ENCODE assay signal across 1 cellular context in the genomic region with DNA sequence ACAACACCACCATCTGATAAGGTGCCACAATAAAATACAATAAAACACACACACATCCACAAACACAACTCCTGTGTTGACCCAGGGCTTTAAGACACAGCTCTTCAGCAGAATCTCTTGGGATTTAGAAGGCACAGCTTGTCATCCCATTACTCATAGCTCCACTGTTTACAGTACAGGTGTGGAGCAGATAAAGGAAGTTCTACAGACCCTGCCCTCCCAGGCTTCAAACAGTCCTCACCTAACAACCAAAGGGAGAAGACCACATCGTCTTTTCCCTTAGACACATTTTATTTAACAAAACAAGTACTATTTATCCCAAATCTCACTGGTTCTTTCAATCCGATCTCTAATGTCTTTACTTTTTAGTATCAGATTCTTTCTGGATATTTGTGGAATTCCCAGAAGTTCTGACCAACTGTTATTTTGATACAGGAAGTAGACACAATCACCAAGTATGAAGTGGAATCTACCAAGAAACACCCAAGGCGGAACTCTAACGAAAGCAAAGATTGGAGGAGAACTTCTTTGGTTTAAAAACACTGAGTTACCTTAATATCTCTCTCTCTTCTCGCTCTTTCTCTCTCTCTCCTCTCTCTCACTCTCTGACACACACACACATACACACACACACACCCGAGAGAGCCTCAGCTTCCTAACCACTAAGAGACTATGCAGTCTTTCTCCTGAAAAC.
A peak's percentile ranks its signal among the peaks of the same experiment; 100 is the strongest.
TF ChIP-seq lines count a peak whose summit lies in the region.

No MANE protein-coding gene starts in this region.

TF ChIP-seq in HepG2, 621 proteins besides CTCF, POLR2A, EP300 and RAD21 (continues in another document):
- TF ChIP-seq, protein P1, sequence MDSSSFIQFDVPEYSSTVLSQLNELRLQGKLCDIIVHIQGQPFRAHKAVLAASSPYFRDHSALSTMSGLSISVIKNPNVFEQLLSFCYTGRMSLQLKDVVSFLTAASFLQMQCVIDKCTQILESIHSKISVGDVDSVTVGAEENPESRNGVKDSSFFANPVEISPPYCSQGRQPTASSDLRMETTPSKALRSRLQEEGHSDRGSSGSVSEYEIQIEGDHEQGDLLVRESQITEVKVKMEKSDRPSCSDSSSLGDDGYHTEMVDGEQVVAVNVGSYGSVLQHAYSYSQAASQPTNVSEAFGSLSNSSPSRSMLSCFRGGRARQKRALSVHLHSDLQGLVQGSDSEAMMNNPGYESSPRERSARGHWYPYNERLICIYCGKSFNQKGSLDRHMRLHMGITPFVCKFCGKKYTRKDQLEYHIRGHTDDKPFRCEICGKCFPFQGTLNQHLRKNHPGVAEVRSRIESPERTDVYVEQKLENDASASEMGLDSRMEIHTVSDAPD (CRISPR knock-in tag; IDR thresholded peaks at IDR 0.05) = no peak
- TF ChIP-seq SKI (IDR thresholded peaks at IDR 0.05; ENCODE audit: partially characterized antibody) = no peak
- no peak for TF ChIP-seq HMG20A (CRISPR knock-in tag; IDR thresholded peaks at IDR 0.05; ENCODE audit: borderline replicate concordance)
- no peak for TF ChIP-seq ZNF564 (CRISPR knock-in tag; IDR thresholded peaks at IDR 0.05)
- no peak for TF ChIP-seq SCMH1 (CRISPR knock-in tag; IDR thresholded peaks at IDR 0.05; ENCODE audit: borderline replicate concordance)
- TF ChIP-seq ZNF382 (CRISPR knock-in tag; IDR thresholded peaks at IDR 0.05; ENCODE audit: borderline replicate concordance) = no peak
- no peak for TF ChIP-seq STAG1 (CRISPR knock-in tag; IDR thresholded peaks at IDR 0.05)
- TF ChIP-seq ZNF563 (CRISPR knock-in tag; IDR thresholded peaks at IDR 0.05) = no peak
- TF ChIP-seq ELF3 (CRISPR knock-in tag; IDR thresholded peaks at IDR 0.05) = peak; percentile 69; the same call in 1 of the 2 replicates
- TF ChIP-seq MED13 (CRISPR knock-in tag; IDR thresholded peaks at IDR 0.05) = no peak
- TF ChIP-seq ZBTB20 (CRISPR knock-in tag; IDR thresholded peaks at IDR 0.05; ENCODE audit: borderline replicate concordance, low read depth) = no peak
- no peak for TF ChIP-seq CC2D1A (CRISPR knock-in tag; IDR thresholded peaks at IDR 0.05)
- TF ChIP-seq, protein P2, sequence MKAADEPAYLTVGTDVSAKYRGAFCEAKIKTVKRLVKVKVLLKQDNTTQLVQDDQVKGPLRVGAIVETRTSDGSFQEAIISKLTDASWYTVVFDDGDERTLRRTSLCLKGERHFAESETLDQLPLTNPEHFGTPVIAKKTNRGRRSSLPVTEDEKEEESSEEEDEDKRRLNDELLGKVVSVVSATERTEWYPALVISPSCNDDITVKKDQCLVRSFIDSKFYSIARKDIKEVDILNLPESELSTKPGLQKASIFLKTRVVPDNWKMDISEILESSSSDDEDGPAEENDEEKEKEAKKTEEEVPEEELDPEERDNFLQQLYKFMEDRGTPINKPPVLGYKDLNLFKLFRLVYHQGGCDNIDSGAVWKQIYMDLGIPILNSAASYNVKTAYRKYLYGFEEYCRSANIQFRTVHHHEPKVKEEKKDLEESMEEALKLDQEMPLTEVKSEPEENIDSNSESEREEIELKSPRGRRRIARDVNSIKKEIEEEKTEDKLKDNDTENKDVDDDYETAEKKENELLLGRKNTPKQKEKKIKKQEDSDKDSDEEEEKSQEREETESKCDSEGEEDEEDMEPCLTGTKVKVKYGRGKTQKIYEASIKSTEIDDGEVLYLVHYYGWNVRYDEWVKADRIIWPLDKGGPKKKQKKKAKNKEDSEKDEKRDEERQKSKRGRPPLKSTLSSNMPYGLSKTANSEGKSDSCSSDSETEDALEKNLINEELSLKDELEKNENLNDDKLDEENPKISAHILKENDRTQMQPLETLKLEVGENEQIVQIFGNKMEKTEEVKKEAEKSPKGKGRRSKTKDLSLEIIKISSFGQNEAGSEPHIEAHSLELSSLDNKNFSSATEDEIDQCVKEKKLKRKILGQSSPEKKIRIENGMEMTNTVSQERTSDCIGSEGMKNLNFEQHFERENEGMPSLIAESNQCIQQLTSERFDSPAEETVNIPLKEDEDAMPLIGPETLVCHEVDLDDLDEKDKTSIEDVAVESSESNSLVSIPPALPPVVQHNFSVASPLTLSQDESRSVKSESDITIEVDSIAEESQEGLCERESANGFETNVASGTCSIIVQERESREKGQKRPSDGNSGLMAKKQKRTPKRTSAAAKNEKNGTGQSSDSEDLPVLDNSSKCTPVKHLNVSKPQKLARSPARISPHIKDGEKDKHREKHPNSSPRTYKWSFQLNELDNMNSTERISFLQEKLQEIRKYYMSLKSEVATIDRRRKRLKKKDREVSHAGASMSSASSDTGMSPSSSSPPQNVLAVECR (CRISPR knock-in tag; IDR thresholded peaks at IDR 0.05; ENCODE audit: borderline replicate concordance) = no peak
- peak; percentile 43; the same call in 1 of the 2 replicates for TF ChIP-seq GATAD2A (CRISPR knock-in tag; IDR thresholded peaks at IDR 0.05)
- no peak for TF ChIP-seq HNRNPUL1 (IDR thresholded peaks at IDR 0.05; ENCODE audit: low read depth, low read length)
- no peak for TF ChIP-seq ATF7-NPFF (CRISPR knock-in tag; IDR thresholded peaks at IDR 0.05; ENCODE audit: low read depth)
- TF ChIP-seq NCOA2 (CRISPR knock-in tag; IDR thresholded peaks at IDR 0.05) = no peak
- TF ChIP-seq SRY (CRISPR knock-in tag; IDR thresholded peaks at IDR 0.05) = no peak
- no peak for TF ChIP-seq ARNT2 (CRISPR knock-in tag; IDR thresholded peaks at IDR 0.05; ENCODE audit: low read depth)
- TF ChIP-seq, protein P3, sequence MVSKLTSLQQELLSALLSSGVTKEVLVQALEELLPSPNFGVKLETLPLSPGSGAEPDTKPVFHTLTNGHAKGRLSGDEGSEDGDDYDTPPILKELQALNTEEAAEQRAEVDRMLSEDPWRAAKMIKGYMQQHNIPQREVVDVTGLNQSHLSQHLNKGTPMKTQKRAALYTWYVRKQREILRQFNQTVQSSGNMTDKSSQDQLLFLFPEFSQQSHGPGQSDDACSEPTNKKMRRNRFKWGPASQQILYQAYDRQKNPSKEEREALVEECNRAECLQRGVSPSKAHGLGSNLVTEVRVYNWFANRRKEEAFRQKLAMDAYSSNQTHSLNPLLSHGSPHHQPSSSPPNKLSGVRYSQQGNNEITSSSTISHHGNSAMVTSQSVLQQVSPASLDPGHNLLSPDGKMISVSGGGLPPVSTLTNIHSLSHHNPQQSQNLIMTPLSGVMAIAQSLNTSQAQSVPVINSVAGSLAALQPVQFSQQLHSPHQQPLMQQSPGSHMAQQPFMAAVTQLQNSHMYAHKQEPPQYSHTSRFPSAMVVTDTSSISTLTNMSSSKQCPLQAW (CRISPR knock-in tag; IDR thresholded peaks at IDR 0.05) = no peak
- TF ChIP-seq, protein P4, sequence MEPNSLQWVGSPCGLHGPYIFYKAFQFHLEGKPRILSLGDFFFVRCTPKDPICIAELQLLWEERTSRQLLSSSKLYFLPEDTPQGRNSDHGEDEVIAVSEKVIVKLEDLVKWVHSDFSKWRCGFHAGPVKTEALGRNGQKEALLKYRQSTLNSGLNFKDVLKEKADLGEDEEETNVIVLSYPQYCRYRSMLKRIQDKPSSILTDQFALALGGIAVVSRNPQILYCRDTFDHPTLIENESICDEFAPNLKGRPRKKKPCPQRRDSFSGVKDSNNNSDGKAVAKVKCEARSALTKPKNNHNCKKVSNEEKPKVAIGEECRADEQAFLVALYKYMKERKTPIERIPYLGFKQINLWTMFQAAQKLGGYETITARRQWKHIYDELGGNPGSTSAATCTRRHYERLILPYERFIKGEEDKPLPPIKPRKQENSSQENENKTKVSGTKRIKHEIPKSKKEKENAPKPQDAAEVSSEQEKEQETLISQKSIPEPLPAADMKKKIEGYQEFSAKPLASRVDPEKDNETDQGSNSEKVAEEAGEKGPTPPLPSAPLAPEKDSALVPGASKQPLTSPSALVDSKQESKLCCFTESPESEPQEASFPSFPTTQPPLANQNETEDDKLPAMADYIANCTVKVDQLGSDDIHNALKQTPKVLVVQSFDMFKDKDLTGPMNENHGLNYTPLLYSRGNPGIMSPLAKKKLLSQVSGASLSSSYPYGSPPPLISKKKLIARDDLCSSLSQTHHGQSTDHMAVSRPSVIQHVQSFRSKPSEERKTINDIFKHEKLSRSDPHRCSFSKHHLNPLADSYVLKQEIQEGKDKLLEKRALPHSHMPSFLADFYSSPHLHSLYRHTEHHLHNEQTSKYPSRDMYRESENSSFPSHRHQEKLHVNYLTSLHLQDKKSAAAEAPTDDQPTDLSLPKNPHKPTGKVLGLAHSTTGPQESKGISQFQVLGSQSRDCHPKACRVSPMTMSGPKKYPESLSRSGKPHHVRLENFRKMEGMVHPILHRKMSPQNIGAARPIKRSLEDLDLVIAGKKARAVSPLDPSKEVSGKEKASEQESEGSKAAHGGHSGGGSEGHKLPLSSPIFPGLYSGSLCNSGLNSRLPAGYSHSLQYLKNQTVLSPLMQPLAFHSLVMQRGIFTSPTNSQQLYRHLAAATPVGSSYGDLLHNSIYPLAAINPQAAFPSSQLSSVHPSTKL (CRISPR knock-in tag; IDR thresholded peaks at IDR 0.05) = peak; percentile 27; the same call in 1 of the 2 replicates
- TF ChIP-seq, protein P5, sequence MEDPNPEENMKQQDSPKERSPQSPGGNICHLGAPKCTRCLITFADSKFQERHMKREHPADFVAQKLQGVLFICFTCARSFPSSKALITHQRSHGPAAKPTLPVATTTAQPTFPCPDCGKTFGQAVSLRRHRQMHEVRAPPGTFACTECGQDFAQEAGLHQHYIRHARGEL (CRISPR knock-in tag; IDR thresholded peaks at IDR 0.05) = no peak
- TF ChIP-seq ZNF605 (CRISPR knock-in tag; IDR thresholded peaks at IDR 0.05) = no peak
- TF ChIP-seq, protein P6, sequence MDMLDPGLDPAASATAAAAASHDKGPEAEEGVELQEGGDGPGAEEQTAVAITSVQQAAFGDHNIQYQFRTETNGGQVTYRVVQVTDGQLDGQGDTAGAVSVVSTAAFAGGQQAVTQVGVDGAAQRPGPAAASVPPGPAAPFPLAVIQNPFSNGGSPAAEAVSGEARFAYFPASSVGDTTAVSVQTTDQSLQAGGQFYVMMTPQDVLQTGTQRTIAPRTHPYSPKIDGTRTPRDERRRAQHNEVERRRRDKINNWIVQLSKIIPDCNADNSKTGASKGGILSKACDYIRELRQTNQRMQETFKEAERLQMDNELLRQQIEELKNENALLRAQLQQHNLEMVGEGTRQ (IDR thresholded peaks at IDR 0.05; ENCODE audit: low read depth, low read length) = no peak
- TF ChIP-seq, protein P6 (CRISPR knock-in tag; IDR thresholded peaks at IDR 0.05; ENCODE audit: borderline replicate concordance) = no peak
- no peak for TF ChIP-seq KDM3A (CRISPR knock-in tag; IDR thresholded peaks at IDR 0.05; ENCODE audit: low read depth)
- TF ChIP-seq TEAD2 (CRISPR knock-in tag; IDR thresholded peaks at IDR 0.05) = no peak
- no peak for TF ChIP-seq CCAR2 (optimal IDR thresholded peaks at IDR 0.05; ENCODE audit: low read depth, low read length)
- no peak for TF ChIP-seq ZSCAN21 (CRISPR knock-in tag; IDR thresholded peaks at IDR 0.05; ENCODE audit: borderline replicate concordance)
- TF ChIP-seq, protein P7, sequence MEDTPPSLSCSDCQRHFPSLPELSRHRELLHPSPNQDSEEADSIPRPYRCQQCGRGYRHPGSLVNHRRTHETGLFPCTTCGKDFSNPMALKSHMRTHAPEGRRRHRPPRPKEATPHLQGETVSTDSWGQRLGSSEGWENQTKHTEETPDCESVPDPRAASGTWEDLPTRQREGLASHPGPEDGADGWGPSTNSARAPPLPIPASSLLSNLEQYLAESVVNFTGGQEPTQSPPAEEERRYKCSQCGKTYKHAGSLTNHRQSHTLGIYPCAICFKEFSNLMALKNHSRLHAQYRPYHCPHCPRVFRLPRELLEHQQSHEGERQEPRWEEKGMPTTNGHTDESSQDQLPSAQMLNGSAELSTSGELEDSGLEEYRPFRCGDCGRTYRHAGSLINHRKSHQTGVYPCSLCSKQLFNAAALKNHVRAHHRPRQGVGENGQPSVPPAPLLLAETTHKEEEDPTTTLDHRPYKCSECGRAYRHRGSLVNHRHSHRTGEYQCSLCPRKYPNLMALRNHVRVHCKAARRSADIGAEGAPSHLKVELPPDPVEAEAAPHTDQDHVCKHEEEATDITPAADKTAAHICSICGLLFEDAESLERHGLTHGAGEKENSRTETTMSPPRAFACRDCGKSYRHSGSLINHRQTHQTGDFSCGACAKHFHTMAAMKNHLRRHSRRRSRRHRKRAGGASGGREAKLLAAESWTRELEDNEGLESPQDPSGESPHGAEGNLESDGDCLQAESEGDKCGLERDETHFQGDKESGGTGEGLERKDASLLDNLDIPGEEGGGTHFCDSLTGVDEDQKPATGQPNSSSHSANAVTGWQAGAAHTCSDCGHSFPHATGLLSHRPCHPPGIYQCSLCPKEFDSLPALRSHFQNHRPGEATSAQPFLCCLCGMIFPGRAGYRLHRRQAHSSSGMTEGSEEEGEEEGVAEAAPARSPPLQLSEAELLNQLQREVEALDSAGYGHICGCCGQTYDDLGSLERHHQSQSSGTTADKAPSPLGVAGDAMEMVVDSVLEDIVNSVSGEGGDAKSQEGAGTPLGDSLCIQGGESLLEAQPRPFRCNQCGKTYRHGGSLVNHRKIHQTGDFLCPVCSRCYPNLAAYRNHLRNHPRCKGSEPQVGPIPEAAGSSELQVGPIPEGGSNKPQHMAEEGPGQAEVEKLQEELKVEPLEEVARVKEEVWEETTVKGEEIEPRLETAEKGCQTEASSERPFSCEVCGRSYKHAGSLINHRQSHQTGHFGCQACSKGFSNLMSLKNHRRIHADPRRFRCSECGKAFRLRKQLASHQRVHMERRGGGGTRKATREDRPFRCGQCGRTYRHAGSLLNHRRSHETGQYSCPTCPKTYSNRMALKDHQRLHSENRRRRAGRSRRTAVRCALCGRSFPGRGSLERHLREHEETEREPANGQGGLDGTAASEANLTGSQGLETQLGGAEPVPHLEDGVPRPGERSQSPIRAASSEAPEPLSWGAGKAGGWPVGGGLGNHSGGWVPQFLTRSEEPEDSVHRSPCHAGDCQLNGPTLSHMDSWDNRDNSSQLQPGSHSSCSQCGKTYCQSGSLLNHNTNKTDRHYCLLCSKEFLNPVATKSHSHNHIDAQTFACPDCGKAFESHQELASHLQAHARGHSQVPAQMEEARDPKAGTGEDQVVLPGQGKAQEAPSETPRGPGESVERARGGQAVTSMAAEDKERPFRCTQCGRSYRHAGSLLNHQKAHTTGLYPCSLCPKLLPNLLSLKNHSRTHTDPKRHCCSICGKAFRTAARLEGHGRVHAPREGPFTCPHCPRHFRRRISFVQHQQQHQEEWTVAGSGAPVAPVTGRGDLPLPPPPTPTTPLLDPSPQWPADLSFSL (CRISPR knock-in tag; IDR thresholded peaks at IDR 0.05) = peak; percentile 83; the same call in 1 of the 2 replicates
- no peak for TF ChIP-seq SOX13 (IDR thresholded peaks at IDR 0.05)
- TF ChIP-seq SOX13 (CRISPR knock-in tag; conservative IDR thresholded peaks at IDR 0.05 in 1 of 2, IDR thresholded peaks at IDR 0.05 in 1 of 2) = 0 out of 4 replicates have a peak, but pooled peaks of 1 of the 2 experiments have one; percentile 18
- TF ChIP-seq BRCA1 (CRISPR knock-in tag; IDR thresholded peaks at IDR 0.05) = no peak
- no peak for TF ChIP-seq MTA3 (CRISPR knock-in tag; IDR thresholded peaks at IDR 0.05)
- TF ChIP-seq ZNF788 (CRISPR knock-in tag; IDR thresholded peaks at IDR 0.05; ENCODE audit: borderline replicate concordance) = no peak
- TF ChIP-seq, protein P8, sequence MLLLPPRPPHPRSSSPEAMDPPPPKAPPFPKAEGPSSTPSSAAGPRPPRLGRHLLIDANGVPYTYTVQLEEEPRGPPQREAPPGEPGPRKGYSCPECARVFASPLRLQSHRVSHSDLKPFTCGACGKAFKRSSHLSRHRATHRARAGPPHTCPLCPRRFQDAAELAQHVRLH (CRISPR knock-in tag; IDR thresholded peaks at IDR 0.05; ENCODE audit: borderline replicate concordance, low read depth) = no peak
- no peak for TF ChIP-seq TCF7 (IDR thresholded peaks at IDR 0.05; ENCODE audit: low read depth)
- TF ChIP-seq ZBTB21 (CRISPR knock-in tag; IDR thresholded peaks at IDR 0.05) = no peak
- TF ChIP-seq FOXO1 (CRISPR knock-in tag; IDR thresholded peaks at IDR 0.05) = peak; percentile 30; the same call in 1 of the 2 replicates
